In the genomic region with DNA sequence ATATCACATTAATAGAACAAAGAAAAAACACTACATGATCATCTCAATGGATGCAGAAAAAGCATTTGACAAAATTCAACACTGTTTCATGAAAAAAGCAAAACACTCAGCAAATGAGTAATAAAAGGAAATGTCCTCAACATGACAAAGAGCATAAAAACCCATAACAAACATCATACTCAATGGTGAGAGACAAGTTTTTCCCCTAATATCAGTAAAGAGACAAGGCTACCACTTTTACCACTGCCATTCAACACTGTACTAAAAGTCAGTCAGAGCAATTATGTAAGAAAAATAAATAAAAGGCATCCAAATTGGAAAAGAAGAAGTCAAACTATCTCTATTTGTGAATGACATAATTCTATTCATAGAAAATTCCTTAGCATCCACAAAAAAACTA, we compare ENCODE assay signal across 16 cellular contexts.
DNase-seq lines count a peak whose midpoint lies in the region; ATAC-seq and TF ChIP-seq lines count a peak whose summit lies in the region.
"Had no signal": no experiment of that assay in that cellular context is flagged by ENCODE, and none has a peak within 500 bp of the region (broad histone marks: within the 10 kb centered on the region; RNA-seq: fewer than 3 reads in every experiment).

No MANE protein-coding gene starts in this region.

- DNase-seq in activated naive CD4-positive, alpha-beta T cell (lab: John Stamatoyannopoulos, UW) = no peak
- DNase-seq in GM23338 (ENCODE audit: low spot score) (no peak), astrocyte of the spinal cord (ENCODE audit: low read depth, low spot score) (peak; percentile 14), osteocyte (ENCODE audit: extremely low spot score, unreplicated experiment) (no peak), left lobe of liver (ENCODE audit: low spot score) (no peak), colonic mucosa (no peak)
- DNase-seq in effector CD8-positive, alpha-beta T cell (lab: John Stamatoyannopoulos, UW) = no peak
- DNase-seq: CD4-positive, alpha-beta T cell; EL; HCEC 1CT; KBM-7; NCI-H1105; NCI-H2081; SJCRH30 had no signal

- ATAC-seq in GM23338 (no peak), left lobe of liver (no peak)
- ATAC-seq: Panc1 had no signal

- no peaks in the 10 kb centered on the region for H3K9me3 ChIP-seq in colonic mucosa

- H3K9me2 ChIP-seq in GM23338 (ENCODE audit: insufficient read depth) = no peaks in the 10 kb centered on the region

- no peak overlapping the region for H2AFZ ChIP-seq in GM23338

- H3K4me1 ChIP-seq in GM23338 (ENCODE audit: insufficient read depth) (peaks cover 41% of the 10 kb centered on the region), colonic mucosa (no peaks in the 10 kb centered on the region)

- H3K27ac ChIP-seq in GM23338 (ENCODE audit: low read depth) (no peak overlapping the region), colonic mucosa (no peak overlapping the region)
- H3K27ac ChIP-seq: SJCRH30 had no signal

- no peaks in the 10 kb centered on the region for H3K36me3 ChIP-seq in GM23338 (ENCODE audit: insufficient read depth)
- no peaks in the 10 kb centered on the region for H3K36me3 ChIP-seq in colonic mucosa

- peaks cover 100% of the 10 kb centered on the region for H3K79me2 ChIP-seq in GM23338 (replicated peaks; ENCODE audit: insufficient read depth)

- H3K27ac Mint-ChIP-seq in activated naive CD4-positive, alpha-beta T cell treated with anti-CD3 and anti-CD28 coated beads, Interleukin-2, amount 50 U/mL, for 24 hours = no peak overlapping the region
- peak overlapping the region; percentile 3; the same call in 1 of the 2 replicates for H3K27ac Mint-ChIP-seq in GM23338
- peak overlapping the region; percentile 59 for H3K27ac Mint-ChIP-seq in osteocyte (ENCODE audit: unreplicated experiment)
- H3K27ac Mint-ChIP-seq: CD4-positive, alpha-beta T cell had no signal

- H3F3A ChIP-seq in GM23338 (replicated peaks; ENCODE audit: low read depth) = no peaks in the 10 kb centered on the region

- no peak overlapping the region for H3K9ac ChIP-seq in colonic mucosa (ENCODE audit: low read depth in 2 of 2, low read length in 2 of 2)

- H3K27me3 ChIP-seq in GM23338 (ENCODE audit: insufficient read depth) = no peaks in the 10 kb centered on the region
- H3K27me3 ChIP-seq in colonic mucosa = no peaks in the 10 kb centered on the region
- H3K27me3 ChIP-seq: SJCRH30 had no signal

- peaks cover 14% of the 10 kb centered on the region for H3K9me3 Mint-ChIP-seq in activated naive CD4-positive, alpha-beta T cell treated with anti-CD3 and anti-CD28 coated beads, Interleukin-2, amount 50 U/mL, for 24 hours
- H3K9me3 Mint-ChIP-seq in GM23338 = no peaks in the 10 kb centered on the region
- peaks cover 24% of the 10 kb centered on the region for H3K9me3 Mint-ChIP-seq in osteocyte (ENCODE audit: unreplicated experiment)

- H3K4me1 Mint-ChIP-seq in activated naive CD4-positive, alpha-beta T cell treated with anti-CD3 and anti-CD28 coated beads, Interleukin-2, amount 50 U/mL, for 24 hours = peaks cover 80% of the 10 kb centered on the region
- H3K4me1 Mint-ChIP-seq in GM23338 = peaks cover 47% of the 10 kb centered on the region
- peaks cover 16% of the 10 kb centered on the region for H3K4me1 Mint-ChIP-seq in osteocyte (ENCODE audit: unreplicated experiment)

- peak overlapping the region; percentile 28 for H3K4me3 Mint-ChIP-seq in activated naive CD4-positive, alpha-beta T cell treated with anti-CD3 and anti-CD28 coated beads, Interleukin-2, amount 50 U/mL, for 24 hours
- no peak overlapping the region for H3K4me3 Mint-ChIP-seq in GM23338
- H3K4me3 Mint-ChIP-seq in osteocyte (ENCODE audit: unreplicated experiment) = no peak overlapping the region
- H3K4me3 Mint-ChIP-seq: CD4-positive, alpha-beta T cell had no signal

- in situ Hi-C loops in astrocyte of the spinal cord (cut with HindIII; ENCODE audit: low sequenced_read_pairs) = no loop called here

- no peaks in the 10 kb centered on the region for H3K27me3 Mint-ChIP-seq in activated naive CD4-positive, alpha-beta T cell treated with anti-CD3 and anti-CD28 coated beads, Interleukin-2, amount 50 U/mL, for 24 hours
- H3K27me3 Mint-ChIP-seq in GM23338 (ENCODE audit: insufficient read depth, low read depth, poor library complexity) = peaks cover 2% of the 10 kb centered on the region
- H3K27me3 Mint-ChIP-seq in osteocyte (ENCODE audit: unreplicated experiment) = no peaks in the 10 kb centered on the region
- H3K27me3 Mint-ChIP-seq: CD4-positive, alpha-beta T cell had no signal

- intact Hi-C loops in colonic mucosa (cut with DNase I) = no loop called here

- TF ChIP-seq CTCF in GM23338 (conservative IDR thresholded peaks at IDR 0.05; ENCODE audit: low read depth in 2 of 2) = no peak
- no peak for TF ChIP-seq CTCF in astrocyte of the spinal cord (IDR thresholded peaks at IDR 0.05; ENCODE audit: low read depth, low read length)
- no peak for TF ChIP-seq CTCF in osteocyte (IDR thresholded peaks at IDR 0.05)
- no peak for TF ChIP-seq CTCF in colonic mucosa (IDR thresholded peaks at IDR 0.05)

- H3K4me2 ChIP-seq in GM23338 = peak overlapping the region; percentile 16; the same call in 1 of the 2 replicates

- peaks cover 34% of the 10 kb centered on the region for H3K36me3 Mint-ChIP-seq in activated naive CD4-positive, alpha-beta T cell treated with anti-CD3 and anti-CD28 coated beads, Interleukin-2, amount 50 U/mL, for 24 hours
- H3K36me3 Mint-ChIP-seq in GM23338 (ENCODE audit: low read depth) (peaks cover 17% of the 10 kb centered on the region), osteocyte (ENCODE audit: unreplicated experiment) (peaks cover 33% of the 10 kb centered on the region)

- H4K20me1 ChIP-seq in GM23338 (replicated peaks; ENCODE audit: insufficient read depth) = peaks cover 66% of the 10 kb centered on the region

- H3K4me3 ChIP-seq in GM23338 (no peak overlapping the region), astrocyte of the spinal cord (ENCODE audit: low read depth, low read length) (no peak overlapping the region), colonic mucosa (no peak overlapping the region)
- H3K4me3 ChIP-seq: SJCRH30 had no signal

TF ChIP-seq in GM23338, 12 proteins besides CTCF, POLR2A, EP300 and RAD21:
- TF ChIP-seq, protein P1, sequence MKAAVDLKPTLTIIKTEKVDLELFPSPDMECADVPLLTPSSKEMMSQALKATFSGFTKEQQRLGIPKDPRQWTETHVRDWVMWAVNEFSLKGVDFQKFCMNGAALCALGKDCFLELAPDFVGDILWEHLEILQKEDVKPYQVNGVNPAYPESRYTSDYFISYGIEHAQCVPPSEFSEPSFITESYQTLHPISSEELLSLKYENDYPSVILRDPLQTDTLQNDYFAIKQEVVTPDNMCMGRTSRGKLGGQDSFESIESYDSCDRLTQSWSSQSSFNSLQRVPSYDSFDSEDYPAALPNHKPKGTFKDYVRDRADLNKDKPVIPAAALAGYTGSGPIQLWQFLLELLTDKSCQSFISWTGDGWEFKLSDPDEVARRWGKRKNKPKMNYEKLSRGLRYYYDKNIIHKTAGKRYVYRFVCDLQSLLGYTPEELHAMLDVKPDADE (IDR thresholded peaks at IDR 0.05) = no peak
